Comparison of ENCODE assay signal across 13 cellular contexts in genomic region chr6:5466459-5466858, GRCh38.
DNase-seq lines count a peak whose midpoint lies in the region; ATAC-seq, FAIRE-seq and TF ChIP-seq lines count a peak whose summit lies in the region.
"Had no signal": no experiment of that assay in that cellular context is flagged by ENCODE, and none has a peak within 500 bp of the region (broad histone marks: within the 10 kb centered on the region; RNA-seq: fewer than 3 reads in every experiment).

No MANE protein-coding gene starts in this region.

- H2AFZ ChIP-seq in mesenchymal stem cell (ENCODE audit: low read depth, low read length), result no peak overlapping the region

- H3K36me3 ChIP-seq in MG63 (no peaks in the 10 kb centered on the region), bronchial epithelial cell (ENCODE audit: control insufficient read depth, insufficient read depth, low read length) (no peaks in the 10 kb centered on the region), mesenchymal stem cell (ENCODE audit: control insufficient read depth in 1 of 2, insufficient read depth in 2 of 2, low read depth in 1 of 2, low read length in 2 of 2) (no peaks in the 10 kb centered on the region), HAP-1 (replicated peaks) (no peaks in the 10 kb centered on the region; the same call in 1 of the 2 replicates)
- H3K36me3 ChIP-seq: right atrium auricular region had no signal

- no peak overlapping the region for H2BK5ac ChIP-seq in mesenchymal stem cell (ENCODE audit: low read depth, low read length, poor library complexity, severe bottlenecking)

- peak overlapping the region in 1 of 2 experiments; percentile 59 for H2BK12ac ChIP-seq in mesenchymal stem cell (ENCODE audit: low read length in 2 of 2)

- H3K79me1 ChIP-seq in mesenchymal stem cell (replicated peaks; ENCODE audit: low read length, poor library complexity, severe bottlenecking), result peaks cover 4% of the 10 kb centered on the region

- FAIRE-seq in bronchial epithelial cell (lab: Jason Lieb, UNC), result no peak
- FAIRE-seq: GM12878 had no signal

- peak overlapping the region; percentile 88 for H2AK5ac ChIP-seq in mesenchymal stem cell (ENCODE audit: low read length, severe bottlenecking)

- no peak overlapping the region for H3K4me2 ChIP-seq in mesenchymal stem cell (ENCODE audit: low read length, poor library complexity, severe bottlenecking)

- H3K9ac ChIP-seq in mesenchymal stem cell (ENCODE audit: low read length), result no peak overlapping the region

- H4K8ac ChIP-seq in mesenchymal stem cell (ENCODE audit: low read length), result no peak overlapping the region

- H3K14ac ChIP-seq in mesenchymal stem cell (ENCODE audit: low read length in 2 of 2), result no peak overlapping the region

- H3K4me3 ChIP-seq in MG63 (no peak overlapping the region), bronchial epithelial cell (ENCODE audit: low read depth, low read length) (no peak overlapping the region), mesenchymal stem cell (ENCODE audit: insufficient read depth in 1 of 2, low read depth in 1 of 2, low read length in 2 of 2) (no peak overlapping the region), HAP-1 (no peak overlapping the region)
- H3K4me3 ChIP-seq: GM12878, right atrium auricular region, testis had no signal

- 50% methylated on average over 1 of the region's 1 CpG for WGBS in mesenchymal stem cell

- H3K4ac ChIP-seq in mesenchymal stem cell (ENCODE audit: low read depth in 1 of 2, low read length in 2 of 2), result no peak overlapping the region

- H3K27me3 ChIP-seq in MG63 (no peaks in the 10 kb centered on the region; the same call in 1 of the 2 replicates), bronchial epithelial cell (ENCODE audit: control insufficient read depth, insufficient read depth, low read length) (no peaks in the 10 kb centered on the region), mesenchymal stem cell (ENCODE audit: control insufficient read depth in 1 of 2, insufficient read depth in 1 of 2, low read length in 2 of 2) (no peaks in the 10 kb centered on the region), HAP-1 (ENCODE audit: low read depth) (no peaks in the 10 kb centered on the region)
- H3K27me3 ChIP-seq: right atrium auricular region, testis had no signal

- H3K18ac ChIP-seq in mesenchymal stem cell (ENCODE audit: low read depth in 1 of 2, low read length in 2 of 2), result peak overlapping the region in 1 of 2 experiments; percentile 86

- DNase-seq in EL, result peak; percentile 80
- DNase-seq in MG63, result peak; percentile 85
- DNase-seq in bronchial epithelial cell (ENCODE audit: low read depth), result peak; percentile 34
- DNase-seq in mesenchymal stem cell, result peak; percentile 86
- DNase-seq in NCI-H2227 (lab: John Stamatoyannopoulos, UW; ENCODE audit: unreplicated experiment), result no peak
- no peak for DNase-seq in HAP-1 (ENCODE audit: low spot score in 2 of 2)
- DNase-seq: NCI-H1930, T-helper 2 cell, testis had no signal

- no peak for TF ChIP-seq CTCF in bronchial epithelial cell (IDR thresholded peaks at IDR 0.05; ENCODE audit: insufficient read depth, low read length, severe bottlenecking)

- H3K23ac ChIP-seq in mesenchymal stem cell (ENCODE audit: low read length in 2 of 2), result no peak overlapping the region

- H3K4me1 ChIP-seq in mesenchymal stem cell (ENCODE audit: control insufficient read depth, insufficient read depth, low read depth, low read length), result peaks cover 12% of the 10 kb centered on the region
- H3K4me1 ChIP-seq in HAP-1, result peaks cover 47% of the 10 kb centered on the region
- H3K4me1 ChIP-seq: testis had no signal

- H3K27ac ChIP-seq in mesenchymal stem cell (ENCODE audit: low read length, poor library complexity, severe bottlenecking), result peak overlapping the region; percentile 46
- H3K27ac ChIP-seq: right atrium auricular region, testis had no signal

- no peak overlapping the region for H2BK120ac ChIP-seq in mesenchymal stem cell (ENCODE audit: low read depth, low read length)

- no peak overlapping the region for H4K91ac ChIP-seq in mesenchymal stem cell (ENCODE audit: low read length)

- in situ Hi-C loops in HAP-1 (cut with MboI; ENCODE audit: low sequenced_read_pairs), result no loop called here

- no peak for ATAC-seq in GM19395 (IDR thresholded peaks at IDR 0.05; ENCODE audit: unreplicated experiment)
- no peak for ATAC-seq in activated CD4-positive, CD25-positive, alpha-beta regulatory T cell treated with anti-CD3 and anti-CD28 coated beads, Interleukin-2, amount 50 U/mL, for 24 hours
- ATAC-seq: GM12878 had no signal

- no peak overlapping the region for H2BK15ac ChIP-seq in mesenchymal stem cell (ENCODE audit: low read depth, poor library complexity, severe bottlenecking)

- H3K9me3 ChIP-seq in MG63, result no peaks in the 10 kb centered on the region
- no peaks in the 10 kb centered on the region for H3K9me3 ChIP-seq in mesenchymal stem cell (ENCODE audit: control insufficient read depth, low read length)
- H3K9me3 ChIP-seq in HAP-1, result no peaks in the 10 kb centered on the region
- H3K9me3 ChIP-seq: right atrium auricular region, testis had no signal

Comparison
In these comparisons a context has a peak if more than half of its experiments do, and no peak if none do; other contexts are left out.
1. DNase-seq: peak in EL (single experiment), MG63 (single experiment), bronchial epithelial cell (single experiment) and mesenchymal stem cell (single experiment); none in NCI-H2227 (single experiment) and HAP-1 (0 of 2).